15 cellular contexts compared by ENCODE assay signal in the genomic region with DNA sequence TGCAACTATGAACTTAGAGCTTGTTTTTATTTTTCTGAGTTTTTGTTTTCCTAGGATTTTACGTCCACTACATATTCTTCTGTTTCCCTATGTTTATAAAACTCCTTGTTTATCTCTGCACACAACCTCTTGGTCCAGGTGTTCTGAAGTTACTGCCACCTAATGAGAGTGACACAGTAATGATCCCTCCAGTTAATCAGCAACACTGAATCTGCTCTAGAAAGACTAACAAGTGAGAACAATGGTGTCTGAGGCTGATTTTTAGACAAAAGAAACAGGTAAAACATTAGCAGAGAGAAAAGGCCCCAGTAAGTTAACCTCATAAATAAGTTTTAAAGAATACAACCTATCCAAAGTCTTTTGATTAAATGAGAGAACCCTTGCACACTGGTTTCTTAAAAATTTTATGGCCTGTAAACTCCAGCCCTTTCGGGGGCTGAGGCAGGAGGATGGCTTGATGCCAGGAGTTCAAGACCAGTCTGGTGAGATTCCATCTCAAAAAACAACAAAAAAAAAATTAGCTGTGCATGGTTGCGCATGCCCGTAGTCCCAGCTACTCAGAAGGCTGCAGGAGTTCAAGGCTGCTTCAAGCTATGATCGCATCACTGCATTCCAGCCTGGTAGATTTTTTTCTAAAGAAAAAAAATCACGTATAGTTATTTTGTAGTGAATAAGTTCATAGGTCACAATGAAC.
DNase-seq lines count a peak whose midpoint lies in the region; ATAC-seq, FAIRE-seq and TF ChIP-seq lines count a peak whose summit lies in the region.
"Had no signal": no experiment of that assay in that cellular context is flagged by ENCODE, and none has a peak within 500 bp of the region (broad histone marks: within the 10 kb centered on the region; RNA-seq: fewer than 3 reads in every experiment).

No MANE protein-coding gene starts in this region.

- H3K9me1 ChIP-seq in keratinocyte (ENCODE audit: control insufficient read depth, extremely low read depth, insufficient read depth, low read length): no peaks in the 10 kb centered on the region

- FAIRE-seq in keratinocyte (lab: Jason Lieb, UNC): peak; percentile 59

- no peaks in the 10 kb centered on the region for H3K27me3 ChIP-seq in HCT116 (ENCODE audit: insufficient read depth, low read length)
- no peaks in the 10 kb centered on the region for H3K27me3 ChIP-seq in keratinocyte (ENCODE audit: control insufficient read depth, extremely low read depth, insufficient read depth, low read length)
- H3K27me3 ChIP-seq in prostate gland (replicated peaks; ENCODE audit: insufficient read depth): no peaks in the 10 kb centered on the region
- H3K27me3 ChIP-seq: ascending aorta, heart right ventricle, sigmoid colon had no signal

- TF ChIP-seq POLR2A in HCT116 (IDR thresholded peaks at IDR 0.05; ENCODE audit: borderline replicate concordance, extremely low read depth, insufficient read depth, insufficient read length) (no peak), prostate gland (IDR thresholded peaks at IDR 0.05) (no peak)

- CTCF ChIA-PET in HCT116 (lab: Charles Lee): interaction anchor here (1.0 to 1.6 kb wide), 2 partner anchors 9 to 10 kb away, joined by 3 read pairs; no protein-coding TSS in a partner anchor
- CTCF ChIA-PET in GM10248 (lab: Yijun Ruan, JAX): interaction anchor here (1.4 kb wide), 1 partner anchor 8 kb away, joined by 4 read pairs; no protein-coding TSS in a partner anchor

- H3K4me1 ChIP-seq in HCT116 (ENCODE audit: control insufficient read depth in 1 of 2, insufficient read depth in 2 of 2, low read length in 2 of 2) (peaks cover 5 to 9% of the 10 kb centered on the region in 2 experiments; a peak in 2 of 4 replicates), keratinocyte (ENCODE audit: control insufficient read depth, extremely low read depth, insufficient read depth, low read length) (no peaks in the 10 kb centered on the region), prostate gland (replicated peaks) (no peaks in the 10 kb centered on the region)
- H3K4me1 ChIP-seq: ascending aorta, heart right ventricle, sigmoid colon had no signal

- ATAC-seq in HCT116 (peak; percentile 60), GM19023 (IDR thresholded peaks at IDR 0.05; ENCODE audit: unreplicated experiment) (no peak)
- ATAC-seq: heart right ventricle, left ventricle myocardium superior, WTC11 had no signal

- TF ChIP-seq CTCF in HCT116 (IDR thresholded peaks at IDR 0.05 in 2 of 3, conservative IDR thresholded peaks at IDR 0.05 in 1 of 3; ENCODE audit: borderline replicate concordance in 1 of 3, insufficient read depth in 1 of 3, low read depth in 2 of 3, low read length in 2 of 3): no peak
- no peak for TF ChIP-seq CTCF in keratinocyte (optimal IDR thresholded peaks at IDR 0.05 in 1 of 3, IDR thresholded peaks at IDR 0.05 in 1 of 3, conservative IDR thresholded peaks at IDR 0.05 in 1 of 3; ENCODE audit: extremely low read depth in 1 of 3, insufficient read depth in 2 of 3, low read length in 3 of 3)
- no peak for TF ChIP-seq CTCF in prostate gland (IDR thresholded peaks at IDR 0.05)
- TF ChIP-seq CTCF in GM10248 (IDR thresholded peaks at IDR 0.05; ENCODE audit: control extremely low read depth, extremely low read depth, low read depth, missing control alignments): no peak

- dilution Hi-C loops in keratinocyte (cut with MboI; ENCODE audit: extremely low pct_ligation_motif_present, low sequenced_read_pairs): no loop called here

- H3K79me2 ChIP-seq in HCT116 (ENCODE audit: insufficient read depth, low read length) (no peaks in the 10 kb centered on the region), keratinocyte (ENCODE audit: control insufficient read depth, insufficient read depth, low read length) (no peaks in the 10 kb centered on the region)

- DNase-seq in HCT116 (ENCODE audit: low read depth, low spot score): peak; percentile 13
- DNase-seq in NCI-H774 (lab: John Stamatoyannopoulos, UW): peak; percentile 23
- DNase-seq in keratinocyte (ENCODE audit: low read depth, low spot score): no peak
- peak; percentile 68 for DNase-seq in prostate gland (ENCODE audit: low spot score)
- DNase-seq in GM10248 (ENCODE audit: extremely low spot score): no peak
- DNase-seq in stimulated activated CD4-positive, alpha-beta T cell treated with anti-CD3 and anti-CD28 coated beads, Interleukin-2, amount 100 ng/mL, for 48 hours: no peak
- DNase-seq in SKM-1 (lab: John Stamatoyannopoulos, UW; ENCODE audit: unreplicated experiment): no peak
- DNase-seq: activated effector memory CD4-positive, alpha-beta T cell treated with anti-CD3 and anti-CD28 coated beads, Interleukin-2, amount 50 U/mL, for 16 hours; heart right ventricle; left ventricle myocardium superior; sigmoid colon had no signal

- H3K36me3 ChIP-seq in HCT116 (ENCODE audit: control insufficient read depth in 1 of 2, insufficient read depth in 2 of 2, low read length in 2 of 2) (no peaks in the 10 kb centered on the region), keratinocyte (ENCODE audit: control insufficient read depth in 2 of 2, extremely low read depth in 1 of 2, insufficient read depth in 2 of 2, low read length in 2 of 2) (no peaks in the 10 kb centered on the region), prostate gland (no peaks in the 10 kb centered on the region)
- H3K36me3 ChIP-seq: ascending aorta, heart right ventricle, sigmoid colon had no signal

- H3K27ac ChIP-seq in HCT116 (ENCODE audit: low read depth, low read length): no peak overlapping the region
- H3K27ac ChIP-seq in keratinocyte (ENCODE audit: control insufficient read depth, insufficient read depth, low read length): no peak overlapping the region
- H3K27ac ChIP-seq in prostate gland: peak overlapping the region in 1 of 2 donors; percentile 14
- H3K27ac ChIP-seq: ascending aorta, coronary artery, heart right ventricle, sigmoid colon had no signal

- intact Hi-C loops in HCT116 (cut with micrococcal nuclease): no loop called here
- intact Hi-C loops in prostate gland (cut with DNase I): no loop called here

- H3K9me3 ChIP-seq in HCT116 (ENCODE audit: control insufficient read depth in 1 of 2, insufficient read depth in 1 of 2, low read depth in 1 of 2, low read length in 2 of 2): no peaks in the 10 kb centered on the region
- H3K9me3 ChIP-seq in keratinocyte (ENCODE audit: control insufficient read depth, low read depth, low read length): no peaks in the 10 kb centered on the region
- H3K9me3 ChIP-seq in prostate gland: no peaks in the 10 kb centered on the region
- H3K9me3 ChIP-seq: ascending aorta, heart right ventricle, sigmoid colon had no signal

- H3K4me3 ChIP-seq in HCT116 (replicated peaks in 1 of 2; ENCODE audit: low read depth in 1 of 2, low read length in 2 of 2): no peak overlapping the region
- H3K4me3 ChIP-seq in keratinocyte (ENCODE audit: control insufficient read depth in 2 of 3, extremely low read depth in 1 of 3, insufficient read depth in 2 of 3, low read depth in 1 of 3, low read length in 3 of 3): no peak overlapping the region
- H3K4me3 ChIP-seq in prostate gland: no peak overlapping the region
- H3K4me3 ChIP-seq: ascending aorta, coronary artery, heart right ventricle, sigmoid colon had no signal

- H4K20me1 ChIP-seq in HCT116 (ENCODE audit: insufficient read depth): no peaks in the 10 kb centered on the region
- H4K20me1 ChIP-seq in keratinocyte (ENCODE audit: control insufficient read depth, extremely low read depth, insufficient read depth, low read length): no peaks in the 10 kb centered on the region

- POLR2A ChIA-PET in HCT116 (lab: Charles Lee): no interaction called here
- POLR2A ChIA-PET in GM10248 (lab: Yijun Ruan, JAX): no interaction called here

- no peaks in the 10 kb centered on the region for H3K9me2 ChIP-seq in HCT116 (ENCODE audit: insufficient read depth)

- H3K9ac ChIP-seq in HCT116 (ENCODE audit: low read length) (no peak overlapping the region), keratinocyte (ENCODE audit: control insufficient read depth, extremely low read depth, insufficient read depth, low read length) (no peak overlapping the region)

- H2AFZ ChIP-seq in HCT116 (ENCODE audit: low read depth, low read length, poor library complexity, severe bottlenecking) (peak overlapping the region; percentile 29), keratinocyte (ENCODE audit: control insufficient read depth, low read length) (peak overlapping the region; percentile 59)

- 34% methylated on average over 6 of the region's 6 CpGs for WGBS in prostate gland

- no TSS peak for BruUV-seq in HCT116 (replicated peaks; lab: Mats Ljungman, UMichigan)

- H3K4me2 ChIP-seq in HCT116 (ENCODE audit: low read length): peak overlapping the region; percentile 19; the same call in 1 of the 2 replicates
- H3K4me2 ChIP-seq in keratinocyte (ENCODE audit: control insufficient read depth, extremely low read depth, insufficient read depth, low read depth, low read length): peak overlapping the region; percentile 22

- TF ChIP-seq RAD21 in HCT116 (IDR thresholded peaks at IDR 0.05; ENCODE audit: low read depth): no peak

- RAD21 ChIA-PET in HCT116 (lab: Charles Lee; ENCODE audit: low non-redundant PET in 1 of 2, low total read pairs in 2 of 2, uncharacterized antibody in 2 of 2, unreplicated experiment in 2 of 2): no interaction called here

TF ChIP-seq in HCT116, 20 proteins besides CTCF, POLR2A, EP300 and RAD21 (continues in another document):
- TF ChIP-seq EZH2 (IDR thresholded peaks at IDR 0.05) (no peak), EGR1 (IDR thresholded peaks at IDR 0.05; ENCODE audit: low read depth) (no peak), TCF7L2 (IDR thresholded peaks at IDR 0.05; ENCODE audit: borderline replicate concordance, extremely low read depth, insufficient read depth, insufficient read length) (no peak), YY1 (IDR thresholded peaks at IDR 0.05; ENCODE audit: extremely low read depth, insufficient replicate concordance, low read depth, low read length) (no peak), ZNF274 (IDR thresholded peaks at IDR 0.05; ENCODE audit: low read depth, low read length) (no peak), CEBPB (IDR thresholded peaks at IDR 0.05; ENCODE audit: low read depth) (no peak), ZFX (IDR thresholded peaks at IDR 0.05) (no peak)

Comparison
In these comparisons a context has a peak if more than half of its experiments do, and no peak if none do; other contexts are left out.
1. DNase-seq: peak in HCT116 (single experiment), NCI-H774 (single experiment) and prostate gland (single experiment); none in keratinocyte (single experiment), GM10248 (single experiment), stimulated activated CD4-positive, alpha-beta T cell treated with anti-CD3 and anti-CD28 coated beads, Interleukin-2, amount 100 ng/mL, for 48 hours (0 of 2) and SKM-1 (single experiment).